ENCODE assay signal across 1 cellular context in the genomic region with DNA sequence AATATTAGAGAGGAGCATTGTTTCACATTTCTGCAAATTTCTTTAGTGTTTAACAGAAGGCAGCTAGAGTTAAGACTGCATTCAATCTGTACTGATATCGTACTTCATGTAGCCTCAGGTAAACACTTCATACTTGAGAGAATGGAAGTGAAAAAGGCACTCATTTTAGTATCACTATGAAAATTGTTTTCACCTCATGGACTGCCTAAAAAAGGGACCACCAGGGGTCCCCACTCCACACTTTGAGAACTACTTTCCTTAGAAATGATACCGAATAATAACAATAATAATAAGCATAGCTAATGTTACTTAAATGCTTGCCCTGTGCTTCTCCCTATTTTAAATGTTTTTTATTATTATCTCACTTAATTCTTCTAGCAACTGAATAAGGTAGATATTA.
TF ChIP-seq lines count a peak whose summit lies in the region.

No MANE protein-coding gene starts in this region.

TF ChIP-seq in WTC11, 78 proteins besides CTCF, POLR2A, EP300 and RAD21 (continued from another document):
- TF ChIP-seq E2F1 (CRISPR knock-in tag; IDR thresholded peaks at IDR 0.05) (no peak), TEAD1 (CRISPR knock-in tag; IDR thresholded peaks at IDR 0.05) (no peak), ZNF396 (CRISPR knock-in tag; IDR thresholded peaks at IDR 0.05; ENCODE audit: borderline replicate concordance) (no peak)
- TF ChIP-seq, protein P1, sequence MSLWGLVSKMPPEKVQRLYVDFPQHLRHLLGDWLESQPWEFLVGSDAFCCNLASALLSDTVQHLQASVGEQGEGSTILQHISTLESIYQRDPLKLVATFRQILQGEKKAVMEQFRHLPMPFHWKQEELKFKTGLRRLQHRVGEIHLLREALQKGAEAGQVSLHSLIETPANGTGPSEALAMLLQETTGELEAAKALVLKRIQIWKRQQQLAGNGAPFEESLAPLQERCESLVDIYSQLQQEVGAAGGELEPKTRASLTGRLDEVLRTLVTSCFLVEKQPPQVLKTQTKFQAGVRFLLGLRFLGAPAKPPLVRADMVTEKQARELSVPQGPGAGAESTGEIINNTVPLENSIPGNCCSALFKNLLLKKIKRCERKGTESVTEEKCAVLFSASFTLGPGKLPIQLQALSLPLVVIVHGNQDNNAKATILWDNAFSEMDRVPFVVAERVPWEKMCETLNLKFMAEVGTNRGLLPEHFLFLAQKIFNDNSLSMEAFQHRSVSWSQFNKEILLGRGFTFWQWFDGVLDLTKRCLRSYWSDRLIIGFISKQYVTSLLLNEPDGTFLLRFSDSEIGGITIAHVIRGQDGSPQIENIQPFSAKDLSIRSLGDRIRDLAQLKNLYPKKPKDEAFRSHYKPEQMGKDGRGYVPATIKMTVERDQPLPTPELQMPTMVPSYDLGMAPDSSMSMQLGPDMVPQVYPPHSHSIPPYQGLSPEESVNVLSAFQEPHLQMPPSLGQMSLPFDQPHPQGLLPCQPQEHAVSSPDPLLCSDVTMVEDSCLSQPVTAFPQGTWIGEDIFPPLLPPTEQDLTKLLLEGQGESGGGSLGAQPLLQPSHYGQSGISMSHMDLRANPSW (CRISPR knock-in tag; conservative IDR thresholded peaks at IDR 0.05; ENCODE audit: low read depth): no peak
- TF ChIP-seq, protein P2, sequence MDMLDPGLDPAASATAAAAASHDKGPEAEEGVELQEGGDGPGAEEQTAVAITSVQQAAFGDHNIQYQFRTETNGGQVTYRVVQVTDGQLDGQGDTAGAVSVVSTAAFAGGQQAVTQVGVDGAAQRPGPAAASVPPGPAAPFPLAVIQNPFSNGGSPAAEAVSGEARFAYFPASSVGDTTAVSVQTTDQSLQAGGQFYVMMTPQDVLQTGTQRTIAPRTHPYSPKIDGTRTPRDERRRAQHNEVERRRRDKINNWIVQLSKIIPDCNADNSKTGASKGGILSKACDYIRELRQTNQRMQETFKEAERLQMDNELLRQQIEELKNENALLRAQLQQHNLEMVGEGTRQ (CRISPR knock-in tag; IDR thresholded peaks at IDR 0.05): no peak
